Comparison of ENCODE assay signal across 9 cellular contexts in the genomic region with DNA sequence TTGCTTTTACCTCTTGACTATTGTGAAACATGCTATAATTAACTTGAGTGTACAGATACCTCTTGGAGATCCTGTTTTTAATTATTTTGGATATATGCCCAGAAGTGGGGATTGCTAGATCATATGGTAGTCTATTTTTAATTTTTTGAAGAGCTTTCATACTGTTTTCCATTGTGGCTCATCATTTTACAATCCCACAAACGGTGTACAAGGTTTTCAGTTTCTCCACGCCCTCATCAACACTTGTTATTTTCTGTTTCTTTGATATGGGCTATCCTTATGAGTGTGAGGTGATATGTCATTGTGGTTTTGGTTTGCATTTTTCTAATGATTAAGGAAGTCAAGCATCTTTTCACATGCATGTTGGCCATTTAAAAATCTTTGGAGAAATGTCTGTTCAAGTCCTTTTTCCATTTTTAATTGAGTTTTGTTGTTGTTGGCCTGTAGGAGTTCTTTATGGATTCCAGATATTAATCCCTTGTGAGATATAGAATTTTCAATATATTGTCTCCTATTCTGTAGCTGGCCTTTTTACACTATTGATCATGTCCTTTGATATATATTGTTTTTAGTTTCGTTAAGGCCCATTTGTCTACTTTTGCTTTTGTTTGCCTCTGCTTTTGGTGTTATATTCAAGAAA. TPM values are rescaled to one million over a fixed set of nuclear protein-coding genes. Genes with fewer than 3 reads are reported as not detected.
DNase-seq lines count a peak whose midpoint lies in the region; ATAC-seq and TF ChIP-seq lines count a peak whose summit lies in the region.
"Had no signal": no experiment of that assay in that cellular context is flagged by ENCODE, and none has a peak within 500 bp of the region (broad histone marks: within the 10 kb centered on the region; RNA-seq: fewer than 3 reads in every experiment).

No MANE protein-coding gene starts in this region.

- H3K27ac ChIP-seq in breast epithelium = no peak overlapping the region
- H3K27ac ChIP-seq in ascending aorta = no peak overlapping the region
- H3K27ac ChIP-seq in dorsolateral prefrontal cortex = peak overlapping the region in 1 of 59 donors; percentile 12

- no peak for TF ChIP-seq CTCF in MCF 10A (IDR thresholded peaks at IDR 0.05; ENCODE audit: unreplicated experiment)
- TF ChIP-seq CTCF in breast epithelium (IDR thresholded peaks at IDR 0.05) = no peak
- no peak for TF ChIP-seq CTCF in ascending aorta (IDR thresholded peaks at IDR 0.05)
- no peak for TF ChIP-seq CTCF in dorsolateral prefrontal cortex (IDR thresholded peaks at IDR 0.05 in 54 of 56, conservative IDR thresholded peaks at IDR 0.05 in 2 of 56; ENCODE audit: low read depth in 1 of 56, partially characterized antibody in 56 of 56)

- H3K4me3 Mint-ChIP-seq in MCF 10A (ENCODE audit: unreplicated experiment) = no peak overlapping the region
- H3K4me3 Mint-ChIP-seq: neural crest cell had no signal

- no peak overlapping the region for H3K27ac Mint-ChIP-seq in MCF 10A (ENCODE audit: low read depth, unreplicated experiment)

- peaks cover 46% of the 10 kb centered on the region for H3K36me3 Mint-ChIP-seq in MCF 10A (ENCODE audit: insufficient read depth, unreplicated experiment)

- H3K27me3 Mint-ChIP-seq in MCF 10A (ENCODE audit: insufficient read depth, unreplicated experiment) = no peaks in the 10 kb centered on the region

- BruUV-seq in MCF 10A (replicated peaks; lab: Mats Ljungman, UMichigan) = no TSS peak

- CTCF ChIA-PET in MCF 10A (lab: Yijun Ruan, JAX) = interaction anchor here (0.5 to 0.6 kb wide), 2 partner anchors 18 to 35 kb away, joined by 3 to 4 read pairs; no protein-coding TSS in a partner anchor

- H3K4me1 ChIP-seq in breast epithelium = no peaks in the 10 kb centered on the region
- H3K4me1 ChIP-seq in HAP-1 = peaks cover 18% of the 10 kb centered on the region
- H3K4me1 ChIP-seq in ascending aorta = no peaks in the 10 kb centered on the region

- H3K9me3 Mint-ChIP-seq in MCF 10A (ENCODE audit: unreplicated experiment) = peaks cover 7% of the 10 kb centered on the region

- no peaks in the 10 kb centered on the region for H3K36me3 ChIP-seq in breast epithelium
- H3K36me3 ChIP-seq in HAP-1 (replicated peaks) = peaks cover 23% of the 10 kb centered on the region
- H3K36me3 ChIP-seq in ascending aorta = peaks cover 7 to 17% of the 10 kb centered on the region in 2 donors

- in situ Hi-C loops in HAP-1 (cut with MboI; ENCODE audit: low sequenced_read_pairs) = no loop called here

- POLR2A ChIA-PET in MCF 10A (lab: Yijun Ruan, JAX) = no interaction called here

- H3K27me3 ChIP-seq in breast epithelium = no peaks in the 10 kb centered on the region
- no peaks in the 10 kb centered on the region for H3K27me3 ChIP-seq in HAP-1 (ENCODE audit: low read depth)
- H3K27me3 ChIP-seq in ascending aorta = no peaks in the 10 kb centered on the region
- no peaks in the 10 kb centered on the region for H3K27me3 ChIP-seq in dorsolateral prefrontal cortex

- DNase-seq in MCF 10A (ENCODE audit: unreplicated experiment) = peak; percentile 64
- DNase-seq in breast epithelium (ENCODE audit: low spot score in 2 of 2) = no peak
- peak; percentile 90 for DNase-seq in NCI-H748 (lab: John Stamatoyannopoulos, UW; ENCODE audit: unreplicated experiment)
- no peak for DNase-seq in Right ventricle myocardium superior
- DNase-seq in HAP-1 (ENCODE audit: low spot score in 2 of 2) = no peak
- DNase-seq in ascending aorta (ENCODE audit: low spot score in 2 of 2) = no peak
- DNase-seq in dorsolateral prefrontal cortex = no peak

- H3K4me3 ChIP-seq in breast epithelium (no peak overlapping the region), HAP-1 (no peak overlapping the region), ascending aorta (no peak overlapping the region), dorsolateral prefrontal cortex (no peak overlapping the region)

- H3K9me3 ChIP-seq in breast epithelium (peaks cover 0 to 6% of the 10 kb centered on the region in 2 donors), HAP-1 (no peaks in the 10 kb centered on the region), ascending aorta (peaks cover 0 to 11% of the 10 kb centered on the region in 2 donors)

- no peak for TF ChIP-seq POLR2A in breast epithelium (IDR thresholded peaks at IDR 0.05)

- H3K4me1 Mint-ChIP-seq in MCF 10A (ENCODE audit: insufficient read depth, unreplicated experiment) = peaks cover 4% of the 10 kb centered on the region
- H3K4me1 Mint-ChIP-seq: neural crest cell had no signal

- ATAC-seq in HG03064 (IDR thresholded peaks at IDR 0.05; ENCODE audit: low read depth, unreplicated experiment) (peak; percentile 73), Right ventricle myocardium superior (ENCODE audit: poor library complexity) (peak; percentile 82)

- intact Hi-C loops in MCF 10A (cut with micrococcal nuclease) = loop anchor here (10.0 kb wide), 1 partner anchor 194 kb away; no protein-coding TSS in a partner anchor
- intact Hi-C loops in breast epithelium (cut with DNase I; ENCODE audit: low total_unique reads) = no loop called here
- intact Hi-C loops in Right ventricle myocardium superior (cut with DNase I) = no loop called here
- intact Hi-C loops in ascending aorta (cut with DNase I) = no loop called here
- intact Hi-C loops in dorsolateral prefrontal cortex (cut with DNase I) = loop anchor here (10.0 kb wide), 3 partner anchors 86 to 544 kb away; partner anchors contain the start of genes SSBP1 (in 2 of the 2) and MRPS33 (in 1 of the 2)

RNA-seq across cellular contexts. Expression of gene AGK, which starts 7.5 kb away (rescaled TPM):
- total RNA-seq in MCF 10A (2022) (35.4 and 41.4 TPM in 2 replicates), breast epithelium (10 to 100 TPM; 14.7 to 33.1 (median 28.5) TPM), Right ventricle myocardium superior (27.7 TPM), ascending aorta (16.1 TPM), dorsolateral prefrontal cortex (10 to 100 TPM; 33.6 to 74.7 (median 51.5) TPM)

Comparison
In these comparisons a context has a peak if more than half of its experiments do, and no peak if none do; other contexts are left out.
1. DNase-seq: peak in MCF 10A (single experiment) and NCI-H748 (single experiment); none in breast epithelium (0 of 2), Right ventricle myocardium superior (single experiment), HAP-1 (0 of 2), ascending aorta (0 of 2) and dorsolateral prefrontal cortex (0 of 10).
2. intact Hi-C loops: an anchor here in MCF 10A (10.0 kb wide) and dorsolateral prefrontal cortex (10.0 kb wide); none called in breast epithelium, Right ventricle myocardium superior and ascending aorta.